In the genomic region with DNA sequence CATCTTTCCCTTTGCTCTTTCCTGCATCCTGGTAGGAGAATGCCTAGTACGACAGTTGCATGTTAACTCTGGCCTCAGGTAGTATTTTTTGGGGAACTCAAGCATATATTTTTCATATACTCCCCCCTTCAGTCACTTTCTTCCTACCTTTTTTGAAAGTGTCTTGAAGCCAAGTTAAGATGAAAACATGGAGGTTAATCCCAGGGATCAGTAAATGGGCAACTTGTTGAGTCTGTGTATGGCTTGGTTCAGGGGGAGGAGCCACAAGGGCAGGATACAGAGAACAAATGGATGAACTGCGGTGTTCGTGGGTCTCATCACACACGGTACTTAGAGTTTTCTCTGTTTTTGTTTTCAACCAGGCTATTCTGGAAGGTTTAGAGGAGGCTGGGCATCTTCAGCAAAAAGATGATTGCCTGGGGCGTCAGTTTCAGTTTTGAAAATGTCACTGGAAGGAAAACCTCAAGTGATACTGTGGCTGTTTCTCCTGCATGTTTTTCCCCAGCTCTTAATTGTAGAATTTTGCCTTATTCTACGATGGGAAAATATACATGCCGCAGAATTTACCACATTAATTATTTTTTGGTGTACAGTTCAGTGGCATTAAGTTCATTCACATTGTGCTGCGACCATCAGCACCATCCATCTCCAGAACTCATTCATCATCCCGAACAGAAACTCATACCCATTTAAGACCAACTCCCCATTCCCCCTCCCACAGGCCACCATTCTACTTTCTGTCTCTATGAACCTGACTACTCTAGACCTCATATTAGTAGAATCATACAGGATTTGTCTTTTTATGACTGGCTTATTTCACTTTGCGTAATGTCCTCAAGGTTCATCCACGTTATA, we compare ENCODE assay signal across 16 cellular contexts.
A peak's percentile ranks its signal among the peaks of the same experiment; 100 is the strongest.
DNase-seq lines count a peak whose midpoint lies in the region; ATAC-seq and TF ChIP-seq lines count a peak whose summit lies in the region.
"Had no signal": no experiment of that assay in that cellular context is flagged by ENCODE, and none has a peak within 500 bp of the region (broad histone marks: within the 10 kb centered on the region; RNA-seq: fewer than 3 reads in every experiment).

No MANE protein-coding gene starts in this region.

- H3K9me3 ChIP-seq in MG63: peaks cover 3% of the 10 kb centered on the region; the same call in 1 of the 2 replicates

- peak overlapping the region; percentile 49 for H3K27ac Mint-ChIP-seq in activated T-helper 1 cell treated with anti-CD3 and anti-CD28 coated beads, Interleukin-12 subunit alpha, Interleukin-12 subunit beta, Interleukin-2, Interleukin-4 antibody, amounts not matched to agents 30 ng/mL and 10 ng/mL and 1 ng/mL, durations not matched to agents 14 hours and 24 hours and 36 hours

- no peak overlapping the region for H3K4me3 Mint-ChIP-seq in activated T-helper 1 cell treated with anti-CD3 and anti-CD28 coated beads, Interleukin-12 subunit alpha, Interleukin-12 subunit beta, Interleukin-2, Interleukin-4 antibody, amounts not matched to agents 30 ng/mL and 10 ng/mL and 1 ng/mL, durations not matched to agents 14 hours and 24 hours and 36 hours

- no peaks in the 10 kb centered on the region for H3K27me3 ChIP-seq in MG63
- H3K27me3 ChIP-seq: BLaER1 had no signal

- peaks cover 17% of the 10 kb centered on the region for H3K4me1 Mint-ChIP-seq in activated T-helper 1 cell treated with anti-CD3 and anti-CD28 coated beads, Interleukin-12 subunit alpha, Interleukin-12 subunit beta, Interleukin-2, Interleukin-4 antibody, amounts not matched to agents 30 ng/mL and 10 ng/mL and 1 ng/mL, durations not matched to agents 14 hours and 24 hours and 36 hours (ENCODE audit: low read depth)

- no peaks in the 10 kb centered on the region for H3K9me3 Mint-ChIP-seq in activated T-helper 1 cell treated with anti-CD3 and anti-CD28 coated beads, Interleukin-12 subunit alpha, Interleukin-12 subunit beta, Interleukin-2, Interleukin-4 antibody, amounts not matched to agents 30 ng/mL and 10 ng/mL and 1 ng/mL, durations not matched to agents 14 hours and 24 hours and 36 hours

- peak; percentile 76 for ATAC-seq in stimulated activated naive CD8-positive, alpha-beta T cell treated with anti-CD3 and anti-CD28 coated beads, Interleukin-15, Interleukin-2, amounts not matched to agents 100 U/mL and 50 U/mL, for 24 hours

- in situ Hi-C loops in GM13976 (cut with MboI; ENCODE audit: low sequenced_read_pairs, unreplicated experiment): no loop called here

- no peak for TF ChIP-seq CTCF in GM13976 (IDR thresholded peaks at IDR 0.05; ENCODE audit: borderline replicate concordance, control extremely low read depth, extremely low read depth, insufficient read depth, missing control alignments)

- DNase-seq in activated CD4-positive, alpha-beta T cell treated with anti-CD3 and anti-CD28 coated beads for 48 hours: peak; percentile 39
- DNase-seq in activated CD4-positive, alpha-beta T cell treated with anti-CD3 and anti-CD28 coated beads, Interleukin-2, amount 50 U/mL, for 4 hours: no peak
- DNase-seq in stimulated activated CD4-positive, alpha-beta T cell treated with anti-CD3 and anti-CD28 coated beads, Interleukin-12 subunit alpha, Interleukin-12 subunit beta, amount 100 ng/mL, for 48 hours (ENCODE audit: low read depth in 2 of 3, low spot score in 1 of 3): peak in 2 of 3 donors; percentile 9 to 26
- no peak for DNase-seq in stimulated activated CD4-positive, alpha-beta T cell treated with anti-CD3 and anti-CD28 coated beads, Interleukin-1b, Interleukin-23, amount 100 ng/mL, for 48 hours
- DNase-seq in activated T-helper 1 cell treated with anti-CD3 and anti-CD28 coated beads, Interleukin-12 subunit alpha, Interleukin-12 subunit beta, Interleukin-2, Interleukin-4 antibody, amounts not matched to agents 30 ng/mL and 10 ng/mL and 1 ng/mL, durations not matched to agents 14 hours and 24 hours and 36 hours (ENCODE audit: low spot score): no peak
- DNase-seq in stimulated activated naive CD8-positive, alpha-beta T cell treated with anti-CD3 and anti-CD28 coated beads, Interleukin-15, Interleukin-2, amounts not matched to agents 100 U/mL and 50 U/mL, for 24 hours: peak; percentile 9
- no peak for DNase-seq in MG63
- DNase-seq in GM13976 (ENCODE audit: low spot score): no peak
- DNase-seq: 8988T, DMS 273 treated with DMSO at 0.1 percent for 48 hours, KG1, NCI-H1105, NCI-H1694 treated with DMSO at 0.1 percent for 48 hours, NCI-H345, PC-9 had no signal

- no peaks in the 10 kb centered on the region for H3K27me3 Mint-ChIP-seq in activated T-helper 1 cell treated with anti-CD3 and anti-CD28 coated beads, Interleukin-12 subunit alpha, Interleukin-12 subunit beta, Interleukin-2, Interleukin-4 antibody, amounts not matched to agents 30 ng/mL and 10 ng/mL and 1 ng/mL, durations not matched to agents 14 hours and 24 hours and 36 hours (ENCODE audit: insufficient read depth)

- H3K4me3 ChIP-seq in MG63: no peak overlapping the region
- H3K4me3 ChIP-seq: BLaER1, PC-9 had no signal

- intact Hi-C loops in activated T-helper 1 cell treated with anti-CD3 and anti-CD28 coated beads, Interleukin-12 subunit alpha, Interleukin-12 subunit beta, Interleukin-2, Interleukin-4 antibody, amounts not matched to agents 30 ng/mL and 10 ng/mL and 1 ng/mL, durations not matched to agents 14 hours and 24 hours and 36 hours (cut with micrococcal nuclease): loop anchor here (1.0 to 2.0 kb wide), 3 partner anchors 15 to 74 kb away; a partner anchor contains a TSS

- H3K36me3 Mint-ChIP-seq in activated T-helper 1 cell treated with anti-CD3 and anti-CD28 coated beads, Interleukin-12 subunit alpha, Interleukin-12 subunit beta, Interleukin-2, Interleukin-4 antibody, amounts not matched to agents 30 ng/mL and 10 ng/mL and 1 ng/mL, durations not matched to agents 14 hours and 24 hours and 36 hours (ENCODE audit: low read depth): no peaks in the 10 kb centered on the region

- H3K36me3 ChIP-seq in MG63: no peaks in the 10 kb centered on the region
- H3K36me3 ChIP-seq: BLaER1 had no signal

Comparison
In these comparisons a context has a peak if more than half of its experiments do, and no peak if none do; other contexts are left out.
1. DNase-seq: peak in activated CD4-positive, alpha-beta T cell treated with anti-CD3 and anti-CD28 coated beads for 48 hours (single experiment), stimulated activated CD4-positive, alpha-beta T cell treated with anti-CD3 and anti-CD28 coated beads, Interleukin-12 subunit alpha, Interleukin-12 subunit beta, amount 100 ng/mL, for 48 hours (2 of 3) and stimulated activated naive CD8-positive, alpha-beta T cell treated with anti-CD3 and anti-CD28 coated beads, Interleukin-15, Interleukin-2, amounts not matched to agents 100 U/mL and 50 U/mL, for 24 hours (single experiment); none in activated CD4-positive, alpha-beta T cell treated with anti-CD3 and anti-CD28 coated beads, Interleukin-2, amount 50 U/mL, for 4 hours (0 of 2), stimulated activated CD4-positive, alpha-beta T cell treated with anti-CD3 and anti-CD28 coated beads, Interleukin-1b, Interleukin-23, amount 100 ng/mL, for 48 hours (single experiment), activated T-helper 1 cell treated with anti-CD3 and anti-CD28 coated beads, Interleukin-12 subunit alpha, Interleukin-12 subunit beta, Interleukin-2, Interleukin-4 antibody, amounts not matched to agents 30 ng/mL and 10 ng/mL and 1 ng/mL, durations not matched to agents 14 hours and 24 hours and 36 hours (single experiment), MG63 (single experiment) and GM13976 (single experiment).